In genomic region chr2:132597831-132598230, GRCh38 we compare ENCODE assay signal across 25 cellular contexts.
DNase-seq lines count a peak whose midpoint lies in the region; ATAC-seq, FAIRE-seq and TF ChIP-seq lines count a peak whose summit lies in the region.
"Had no signal": no experiment of that assay in that cellular context is flagged by ENCODE, and none has a peak within 500 bp of the region (broad histone marks: within the 10 kb centered on the region; RNA-seq: fewer than 3 reads in every experiment).

No MANE protein-coding gene starts in this region.

- H3K4me3 ChIP-seq in HepG2 (replicated peaks in 1 of 3; ENCODE audit: insufficient read depth in 1 of 3, low read depth in 2 of 3, low read length in 3 of 3): no peak overlapping the region
- H3K4me3 ChIP-seq in right lobe of liver: no peak overlapping the region
- no peak overlapping the region for H3K4me3 ChIP-seq in mesenchymal stem cell (ENCODE audit: insufficient read depth in 1 of 2, low read depth in 1 of 2, low read length in 2 of 2)
- no peak overlapping the region for H3K4me3 ChIP-seq in testis
- no peak overlapping the region for H3K4me3 ChIP-seq in PC-3 (ENCODE audit: low read length)
- H3K4me3 ChIP-seq: A549, BLaER1, GM12878 had no signal

- no peak overlapping the region for H3K23ac ChIP-seq in mesenchymal stem cell (ENCODE audit: low read length in 2 of 2)

- no peak overlapping the region for H2BK120ac ChIP-seq in mesenchymal stem cell (ENCODE audit: low read depth, low read length)

- H3K36me3 ChIP-seq in HepG2 (replicated peaks in 1 of 2; ENCODE audit: control insufficient read depth in 1 of 2, insufficient read depth in 2 of 2, low read length in 2 of 2): no peaks in the 10 kb centered on the region
- no peaks in the 10 kb centered on the region for H3K36me3 ChIP-seq in right lobe of liver
- no peaks in the 10 kb centered on the region for H3K36me3 ChIP-seq in mesenchymal stem cell (ENCODE audit: control insufficient read depth in 1 of 2, insufficient read depth in 2 of 2, low read depth in 1 of 2, low read length in 2 of 2)
- no peaks in the 10 kb centered on the region for H3K36me3 ChIP-seq in testis (ENCODE audit: low read depth, missing control alignments)
- no peaks in the 10 kb centered on the region; the same call in 1 of the 2 replicates for H3K36me3 ChIP-seq in PC-3 (ENCODE audit: low read depth, low read length)
- H3K36me3 ChIP-seq: BE2C, BLaER1 had no signal

- H3K9me2 ChIP-seq in PC-3 (replicated peaks; ENCODE audit: low read length): no peaks in the 10 kb centered on the region

- H2AFZ ChIP-seq in HepG2 (ENCODE audit: low read length): no peak overlapping the region
- H2AFZ ChIP-seq in mesenchymal stem cell (ENCODE audit: low read depth, low read length): no peak overlapping the region
- H2AFZ ChIP-seq in PC-3 (ENCODE audit: low read length): no peak overlapping the region

- WGBS in HepG2 (ENCODE audit: low lambda C conversion rate): 50% methylated on average over 1 of the region's 1 CpG
- no CpG with 5 or more reads among the region's 1 CpG for WGBS in right lobe of liver (ENCODE audit: insufficient coverage, low coverage, low lambda C conversion rate, missing lambda C conversion rate)
- WGBS in mesenchymal stem cell: 97% methylated on average over 1 of the region's 1 CpG
- 74 to 80% methylated on average over 1 of the region's 1 CpG for WGBS in testis, 2 donors

- TF ChIP-seq RAD21 in HepG2 (CRISPR knock-in tag; IDR thresholded peaks at IDR 0.05): no peak

- no peak overlapping the region for H4K8ac ChIP-seq in mesenchymal stem cell (ENCODE audit: low read length)

- H2BK12ac ChIP-seq in mesenchymal stem cell (ENCODE audit: low read length in 2 of 2): no peak overlapping the region

- peak overlapping the region; percentile 27 for H4K91ac ChIP-seq in mesenchymal stem cell (ENCODE audit: low read length)

- BruUV-seq in HepG2 (replicated peaks; lab: Mats Ljungman, UMichigan): no TSS peak
- BruUV-seq in PC-3 (replicated peaks; lab: Mats Ljungman, UMichigan): no TSS peak

- in situ Hi-C loops in HepG2 (cut with HindIII; ENCODE audit: extremely low pct_ligation_motif_present, low pct_unique_long_range_greater_than_20kb): no loop called here

- no peak overlapping the region for H3K4me2 ChIP-seq in HepG2 (ENCODE audit: low read depth, low read length)
- H3K4me2 ChIP-seq in mesenchymal stem cell (ENCODE audit: low read length, poor library complexity, severe bottlenecking): no peak overlapping the region
- H3K4me2 ChIP-seq in PC-3 (ENCODE audit: low read length): no peak overlapping the region
- H3K4me2 ChIP-seq: A549, BLaER1 had no signal

- H3K14ac ChIP-seq in mesenchymal stem cell (ENCODE audit: low read length in 2 of 2): no peak overlapping the region

- H3K9ac ChIP-seq in HepG2 (ENCODE audit: insufficient read depth, low read depth, low read length): no peak overlapping the region
- no peak overlapping the region for H3K9ac ChIP-seq in mesenchymal stem cell (ENCODE audit: low read length)
- no peak overlapping the region for H3K9ac ChIP-seq in PC-3 (ENCODE audit: low read length)
- H3K9ac ChIP-seq: BLaER1 had no signal

- no peak for TF ChIP-seq POLR2A in HepG2 (IDR thresholded peaks at IDR 0.05; ENCODE audit: insufficient read depth in 1 of 2, low read depth in 2 of 2, low read length in 2 of 2)
- no peak for TF ChIP-seq POLR2A in right lobe of liver (IDR thresholded peaks at IDR 0.05)
- no peak for TF ChIP-seq POLR2A in testis (IDR thresholded peaks at IDR 0.05)

- H3K27ac ChIP-seq in HepG2 (ENCODE audit: extremely low read length, insufficient read depth, low read length) (no peak overlapping the region), right lobe of liver (no peak overlapping the region), mesenchymal stem cell (ENCODE audit: low read length, poor library complexity, severe bottlenecking) (no peak overlapping the region), testis (no peak overlapping the region), PC-3 (ENCODE audit: low read length) (no peak overlapping the region)
- H3K27ac ChIP-seq: 22Rv1, A549, BLaER1 had no signal

- H3F3A ChIP-seq in PC-3 (ENCODE audit: low read length, unreplicated experiment): no peaks in the 10 kb centered on the region

- H3K79me2 ChIP-seq in HepG2 (ENCODE audit: insufficient read depth, low read length): no peaks in the 10 kb centered on the region
- peaks cover 14% of the 10 kb centered on the region; the same call in 1 of the 2 replicates for H3K79me2 ChIP-seq in PC-3 (ENCODE audit: low read length)

- H3K4ac ChIP-seq in mesenchymal stem cell (ENCODE audit: low read depth in 1 of 2, low read length in 2 of 2): no peak overlapping the region

- intact Hi-C loops in HepG2 (cut with micrococcal nuclease; ENCODE audit: unreplicated experiment): no loop called here
- intact Hi-C loops in right lobe of liver (cut with DNase I): no loop called here
- intact Hi-C loops in testis (cut with DNase I; ENCODE audit: low total_unique reads): no loop called here
- intact Hi-C loops in PC-3 (cut with micrococcal nuclease): no loop called here

- ATAC-seq in HepG2: no peak
- no peak for ATAC-seq in right lobe of liver
- ATAC-seq in PC-3: no peak
- ATAC-seq: A549, GM12878 had no signal

- peaks cover 24% of the 10 kb centered on the region; the same call in 1 of the 2 replicates for H3K9me3 ChIP-seq in HepG2 (ENCODE audit: low read length)
- no peaks in the 10 kb centered on the region for H3K9me3 ChIP-seq in right lobe of liver
- no peaks in the 10 kb centered on the region for H3K9me3 ChIP-seq in mesenchymal stem cell (ENCODE audit: control insufficient read depth, low read length)
- H3K9me3 ChIP-seq in testis: no peaks in the 10 kb centered on the region
- H3K9me3 ChIP-seq in PC-3 (ENCODE audit: low read length): no peaks in the 10 kb centered on the region
- H3K9me3 ChIP-seq: A549, BE2C, BLaER1 had no signal

- POLR2A ChIA-PET in HepG2 (lab: Yijun Ruan, JAX): no interaction called here
- POLR2A ChIA-PET in PC-3 (lab: Charles Lee; ENCODE audit: unreplicated experiment): no interaction called here

- no peak overlapping the region for H2BK5ac ChIP-seq in mesenchymal stem cell (ENCODE audit: low read depth, low read length, poor library complexity, severe bottlenecking)

- H4K20me1 ChIP-seq in HepG2 (ENCODE audit: insufficient read depth, low read length) (no peaks in the 10 kb centered on the region), PC-3 (ENCODE audit: low read length) (no peaks in the 10 kb centered on the region; the same call in 1 of the 2 replicates)
- H4K20me1 ChIP-seq: BLaER1 had no signal

- H3K27me3 ChIP-seq in HepG2 (ENCODE audit: control insufficient read depth in 1 of 2, insufficient read depth in 2 of 2, low read length in 2 of 2) (no peaks in the 10 kb centered on the region), right lobe of liver (no peaks in the 10 kb centered on the region), mesenchymal stem cell (ENCODE audit: control insufficient read depth in 1 of 2, insufficient read depth in 1 of 2, low read length in 2 of 2) (no peaks in the 10 kb centered on the region), testis (no peaks in the 10 kb centered on the region), PC-3 (ENCODE audit: low read length) (no peaks in the 10 kb centered on the region)
- H3K27me3 ChIP-seq: BE2C, BLaER1 had no signal

- no peaks in the 10 kb centered on the region for H3K4me1 ChIP-seq in HepG2 (ENCODE audit: insufficient read depth, low read length)
- H3K4me1 ChIP-seq in right lobe of liver: no peaks in the 10 kb centered on the region
- peaks cover 2% of the 10 kb centered on the region for H3K4me1 ChIP-seq in mesenchymal stem cell (ENCODE audit: control insufficient read depth, insufficient read depth, low read depth, low read length)
- H3K4me1 ChIP-seq in testis: no peaks in the 10 kb centered on the region
- H3K4me1 ChIP-seq in PC-3 (ENCODE audit: insufficient read depth, low read length): no peaks in the 10 kb centered on the region
- H3K4me1 ChIP-seq: BE2C, BLaER1 had no signal

- no peak overlapping the region for H3K18ac ChIP-seq in mesenchymal stem cell (ENCODE audit: low read depth in 1 of 2, low read length in 2 of 2)

- H2AK5ac ChIP-seq in mesenchymal stem cell (ENCODE audit: low read length, severe bottlenecking): peak overlapping the region; percentile 79

- no peak overlapping the region for H2BK15ac ChIP-seq in mesenchymal stem cell (ENCODE audit: low read depth, poor library complexity, severe bottlenecking)

- FAIRE-seq in HepG2 (lab: Jason Lieb, UNC): no peak
- FAIRE-seq: A549, GM12878, GM12892, GM18507 had no signal

- TF ChIP-seq EP300 in HepG2 (IDR thresholded peaks at IDR 0.05; ENCODE audit: low read depth in 2 of 2, low read length in 2 of 2): no peak
- TF ChIP-seq EP300 in HepG2 (CRISPR knock-in tag; IDR thresholded peaks at IDR 0.05; ENCODE audit: borderline replicate concordance): no peak

- peaks cover 15% of the 10 kb centered on the region for H3K79me1 ChIP-seq in mesenchymal stem cell (replicated peaks; ENCODE audit: low read length, poor library complexity, severe bottlenecking)

- TF ChIP-seq CTCF in HepG2 (CRISPR knock-in tag; IDR thresholded peaks at IDR 0.05) (no peak), right lobe of liver (IDR thresholded peaks at IDR 0.05) (no peak), testis (IDR thresholded peaks at IDR 0.05) (no peak), PC-3 (conservative IDR thresholded peaks at IDR 0.05; ENCODE audit: low read depth, low read length) (no peak)

- CTCF ChIA-PET in HepG2 (lab: Yijun Ruan, JAX; ENCODE audit: low intra/inter-chr PET ratio, low total read pairs) (no interaction called here), PC-3 (lab: Charles Lee) (no interaction called here)

- DNase-seq in HepG2 (ENCODE audit: low spot score) (no peak), right lobe of liver (no peak), mesenchymal stem cell (no peak), testis (no peak), PC-3 (no peak)
- DNase-seq: ACHN; BE2C; C1 segment of cervical spinal cord; CD4-positive, alpha-beta memory T cell; CD4-positive, CD25-positive, alpha-beta regulatory T cell; CD8-positive, alpha-beta memory T cell; COR-L47; DMS 273 treated with DMSO at 0.1 percent for 48 hours; DMS153; DMS53; DMS79; DND-41; EL; GDM1 had no signal

TF ChIP-seq in HepG2, 621 proteins besides CTCF, POLR2A, EP300 and RAD21:
- TF ChIP-seq ZNF564 (CRISPR knock-in tag; IDR thresholded peaks at IDR 0.05) (0 out of 2 replicates have a peak, but pooled peaks have one; percentile 4), POGZ (CRISPR knock-in tag; IDR thresholded peaks at IDR 0.05) (no peak)
